ENCODE assay signal across 15 cellular contexts in genomic region chr16:87057951-87058560, GRCh38.
"Had no signal": no experiment of that assay in that cellular context is flagged by ENCODE, and none has a peak within 500 bp of the region (broad histone marks: within the 10 kb centered on the region; RNA-seq: fewer than 3 reads in every experiment).

No MANE protein-coding gene starts in this region.

- H3K4me3 ChIP-seq: smooth muscle cell, tibial nerve, upper lobe of right lung, vagina had no signal

- H3K4me1 ChIP-seq: foreskin keratinocyte, upper lobe of right lung, vagina had no signal

- H3K27me3 ChIP-seq: foreskin keratinocyte, vagina had no signal

- H3K9me3 ChIP-seq: neutrophil, upper lobe of right lung, vagina had no signal

- ATAC-seq: foreskin keratinocyte; left colon; left ventricle myocardium superior; naive thymus-derived CD4-positive, alpha-beta T cell; right cardiac atrium; stimulated activated memory B cell treated with anti-CD40 and anti-IgM and Interleukin-4, amounts not matched to agents 10 μg/mL and 1 μg/mL and 100 μg/mL, for 72 hours; upper lobe of right lung had no signal

- H3K36me3 ChIP-seq: neutrophil, tibial nerve, upper lobe of right lung, vagina had no signal

- DNase-seq: erythroblast; foreskin keratinocyte; immature natural killer cell; left colon; left ventricle myocardium superior; naive thymus-derived CD4-positive, alpha-beta T cell; nephron progenitor cell; stimulated activated CD4-positive, alpha-beta T cell treated with anti-CD3 and anti-CD28 coated beads, Interleukin-4, amount 100 ng/mL, for 1 hour; upper lobe of right lung had no signal

- H3K27ac ChIP-seq: foreskin keratinocyte, neutrophil, tibial nerve, upper lobe of right lung, vagina had no signal
